1 cellular context compared by ENCODE assay signal in the genomic region with DNA sequence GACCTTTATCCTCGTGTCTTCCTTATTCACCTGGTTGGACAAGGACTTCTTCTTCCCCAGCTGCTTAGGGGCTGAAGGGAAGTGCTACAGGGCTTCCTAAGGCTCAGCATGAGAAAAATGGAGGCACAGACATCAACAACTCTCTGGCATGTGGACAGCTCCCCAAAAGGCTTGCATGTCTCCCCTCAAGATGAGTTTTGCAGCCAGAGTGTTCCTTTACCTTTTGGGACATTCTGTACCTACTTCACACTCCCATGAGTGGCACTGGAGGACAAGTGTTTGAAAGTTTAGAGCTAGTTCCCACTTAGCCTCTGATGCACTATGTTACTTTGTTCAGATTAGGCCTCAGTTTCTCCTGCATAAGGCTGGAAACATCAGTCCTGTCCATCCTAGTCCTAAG.
TF ChIP-seq lines count a peak whose summit lies in the region.

No MANE protein-coding gene starts in this region.

TF ChIP-seq in HepG2, 621 proteins besides CTCF, POLR2A, EP300 and RAD21 (continued from another document):
- TF ChIP-seq AKNA (CRISPR knock-in tag; IDR thresholded peaks at IDR 0.05; ENCODE audit: borderline replicate concordance) (no peak), ZNF674 (CRISPR knock-in tag; IDR thresholded peaks at IDR 0.05; ENCODE audit: low read depth) (no peak), ZBTB26 (CRISPR knock-in tag; IDR thresholded peaks at IDR 0.05; ENCODE audit: borderline replicate concordance) (no peak), MYNN (CRISPR knock-in tag; IDR thresholded peaks at IDR 0.05; ENCODE audit: low read depth) (no peak), SUZ12 (IDR thresholded peaks at IDR 0.05; ENCODE audit: low read depth, low read length) (no peak), NFKBIZ (CRISPR knock-in tag; IDR thresholded peaks at IDR 0.05) (no peak)
TF ChIP-seq in HepG2: peak in this region for 0.
